9 cellular contexts compared by ENCODE assay signal in genomic region chr2:198309673-198310280, GRCh38.
DNase-seq lines count a peak whose midpoint lies in the region; ATAC-seq and TF ChIP-seq lines count a peak whose summit lies in the region.
"Had no signal": no experiment of that assay in that cellular context is flagged by ENCODE, and none has a peak within 500 bp of the region (broad histone marks: within the 10 kb centered on the region; RNA-seq: fewer than 3 reads in every experiment).

No MANE protein-coding gene starts in this region.

- H3K4me3 Mint-ChIP-seq in activated CD4-positive, alpha-beta memory T cell treated with anti-CD3 and anti-CD28 coated beads, Interleukin-2, amount 10 ng/mL, durations not matched to agents 7 days and 5 days = no peak overlapping the region

- CTCF ChIA-PET in activated CD4-positive, alpha-beta memory T cell treated with anti-CD3 and anti-CD28 coated beads, Interleukin-2, amount 10 ng/mL, durations not matched to agents 7 days and 5 days (lab: Charles Lee) = interaction anchor here (0.8 to 1.3 kb wide), 7 partner anchors 10 to 1178 kb away, joined by 3 to 10 read pairs (median 5); no protein-coding TSS in a partner anchor

- DNase-seq in DMS 273 (lab: John Stamatoyannopoulos, UW; ENCODE audit: unreplicated experiment) (peak; percentile 74), DMS 273 treated with DMSO at 0.1 percent for 48 hours (lab: John Stamatoyannopoulos, UW) (no peak), NCI-H446 (lab: John Stamatoyannopoulos, UW) (peak; percentile 7 to 60), epithelial cell of esophagus (ENCODE audit: low read depth) (peak; percentile 58), nucleus accumbens (lab: John Stamatoyannopoulos, UW) (peak in 31 of 56 donors; percentile 0 to 69 (median 9)), vagina (ENCODE audit: extremely low spot score in 2 of 2) (no peak)
- DNase-seq in activated CD4-positive, alpha-beta memory T cell treated with anti-CD3 and anti-CD28 coated beads, Interleukin-2, amount 10 ng/mL, durations not matched to agents 7 days and 5 days = peak; percentile 58

- no peak overlapping the region for H3K4me3 ChIP-seq in epithelial cell of esophagus (ENCODE audit: low read length)
- H3K4me3 ChIP-seq in vagina = no peak overlapping the region

- TF ChIP-seq CTCF in epithelial cell of esophagus (IDR thresholded peaks at IDR 0.05; ENCODE audit: insufficient read depth, low read depth, low read length, missing control alignments) = peak; percentile 87
- peak; percentile 22 to 78 (median 26) for TF ChIP-seq CTCF in vagina (IDR thresholded peaks at IDR 0.05)

- H3K27me3 ChIP-seq in vagina = no peaks in the 10 kb centered on the region

- no peaks in the 10 kb centered on the region for H3K4me1 ChIP-seq in vagina

- no peaks in the 10 kb centered on the region for H3K4me1 Mint-ChIP-seq in activated CD4-positive, alpha-beta memory T cell treated with anti-CD3 and anti-CD28 coated beads, Interleukin-2, amount 10 ng/mL, durations not matched to agents 7 days and 5 days

- no peak overlapping the region for H3K27ac ChIP-seq in vagina
- H3K27ac ChIP-seq: epithelial cell of prostate had no signal

- H3K36me3 ChIP-seq in vagina = no peaks in the 10 kb centered on the region

- TF ChIP-seq POLR2A in vagina (IDR thresholded peaks at IDR 0.05) = no peak

- POLR2A ChIA-PET in activated CD4-positive, alpha-beta memory T cell treated with anti-CD3 and anti-CD28 coated beads, Interleukin-2, amount 10 ng/mL, durations not matched to agents 7 days and 5 days (lab: Charles Lee) = no interaction called here

- no peak overlapping the region for H3K27ac Mint-ChIP-seq in activated CD4-positive, alpha-beta memory T cell treated with anti-CD3 and anti-CD28 coated beads, Interleukin-2, amount 10 ng/mL, durations not matched to agents 7 days and 5 days

- H3K27me3 Mint-ChIP-seq in activated CD4-positive, alpha-beta memory T cell treated with anti-CD3 and anti-CD28 coated beads, Interleukin-2, amount 10 ng/mL, durations not matched to agents 7 days and 5 days = peaks cover 31% of the 10 kb centered on the region

- no peaks in the 10 kb centered on the region for H3K9me3 Mint-ChIP-seq in activated CD4-positive, alpha-beta memory T cell treated with anti-CD3 and anti-CD28 coated beads, Interleukin-2, amount 10 ng/mL, durations not matched to agents 7 days and 5 days

- intact Hi-C loops in vagina (cut with DNase I) = loop anchor here (10.0 kb wide), 2 partner anchors 1175 to 1435 kb away; no protein-coding TSS in a partner anchor

- ATAC-seq in HG02798 (IDR thresholded peaks at IDR 0.05; ENCODE audit: poor library complexity, unreplicated experiment) = peak; percentile 50

- H3K9me3 ChIP-seq in vagina = no peaks in the 10 kb centered on the region

- no peaks in the 10 kb centered on the region for H3K36me3 Mint-ChIP-seq in activated CD4-positive, alpha-beta memory T cell treated with anti-CD3 and anti-CD28 coated beads, Interleukin-2, amount 10 ng/mL, durations not matched to agents 7 days and 5 days (ENCODE audit: low read depth)

Comparison
In these comparisons a context has a peak if more than half of its experiments do, and no peak if none do; other contexts are left out.
1. DNase-seq: peak in DMS 273 (single experiment), NCI-H446 (2 of 2), activated CD4-positive, alpha-beta memory T cell treated with anti-CD3 and anti-CD28 coated beads, Interleukin-2, amount 10 ng/mL, durations not matched to agents 7 days and 5 days (single experiment), epithelial cell of esophagus (single experiment) and nucleus accumbens (31 of 56); none in DMS 273 treated with DMSO at 0.1 percent for 48 hours (single experiment) and vagina (0 of 2).